ENCODE assay signal across 9 cellular contexts in the genomic region with DNA sequence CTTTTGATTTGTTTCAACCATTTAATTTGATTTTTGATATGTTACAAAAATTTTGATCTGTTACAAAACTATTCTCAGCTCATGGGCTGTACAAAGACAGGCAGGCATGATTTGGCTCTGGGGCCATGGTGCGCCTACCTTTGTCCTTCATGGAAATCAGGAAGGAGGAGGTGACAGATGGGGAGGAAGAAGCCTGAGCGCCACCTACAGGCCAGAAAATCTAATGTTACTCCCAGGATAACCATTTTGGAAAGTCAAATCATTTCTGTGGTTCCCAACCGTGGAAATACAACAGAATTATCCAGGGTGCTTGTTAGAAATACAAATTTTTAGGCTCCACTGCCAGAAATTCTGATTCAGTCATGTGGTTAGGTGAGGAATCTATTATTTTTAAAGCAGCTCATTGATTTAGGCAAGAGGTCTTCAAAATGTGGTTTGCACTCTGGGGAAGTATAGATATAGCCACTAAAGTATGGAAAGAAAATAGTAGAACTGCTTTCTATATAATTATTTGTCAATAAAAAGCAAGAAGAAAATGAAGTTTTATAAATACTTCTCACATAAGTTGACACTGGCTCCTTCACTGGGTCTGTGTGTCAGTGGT.
DNase-seq lines count a peak whose midpoint lies in the region; ATAC-seq, FAIRE-seq and TF ChIP-seq lines count a peak whose summit lies in the region.
"Had no signal": no experiment of that assay in that cellular context is flagged by ENCODE, and none has a peak within 500 bp of the region (broad histone marks: within the 10 kb centered on the region; RNA-seq: fewer than 3 reads in every experiment).

No MANE protein-coding gene starts in this region.

- no peak overlapping the region for H3K27ac ChIP-seq in endothelial cell of umbilical vein (ENCODE audit: insufficient read depth, low read depth, low read length)

- peaks cover 5 to 24% of the 10 kb centered on the region in 2 experiments for H3K27me3 ChIP-seq in endothelial cell of umbilical vein (ENCODE audit: control insufficient read depth in 2 of 2, insufficient read depth in 2 of 2, low read length in 2 of 2)

- dilution Hi-C loops in endothelial cell of umbilical vein (cut with MboI; ENCODE audit: extremely low pct_ligation_motif_present, low sequenced_read_pairs), result loop anchor here (25.0 kb wide), 1 partner anchor 145 kb away; no protein-coding TSS in a partner anchor

- H3K36me3 ChIP-seq in endothelial cell of umbilical vein (ENCODE audit: control insufficient read depth in 2 of 2, extremely low read depth in 1 of 2, insufficient read depth in 2 of 2, low read length in 2 of 2), result no peaks in the 10 kb centered on the region

- no peak overlapping the region for H3K4me3 ChIP-seq in endothelial cell of umbilical vein (replicated peaks in 1 of 3; ENCODE audit: insufficient read depth in 1 of 3, low read depth in 1 of 3, low read length in 3 of 3)

- H2AFZ ChIP-seq in endothelial cell of umbilical vein (ENCODE audit: low read depth, low read length), result no peak overlapping the region

- no peaks in the 10 kb centered on the region for H3K9me1 ChIP-seq in endothelial cell of umbilical vein (replicated peaks; ENCODE audit: control insufficient read depth, extremely low read depth, insufficient read depth, low read length)

- DNase-seq in D341Med (ENCODE audit: low spot score) (peak; percentile 59), NCI-H526 treated with DMSO at 0.1 percent for 48 hours (lab: John Stamatoyannopoulos, UW) (peak; percentile 41), endothelial cell of umbilical vein (ENCODE audit: low read depth, low spot score) (peak; percentile 18), cerebellar nuclear complex (lab: John Stamatoyannopoulos, UW) (no peak)
- peak; percentile 1 for DNase-seq in stimulated activated CD8-positive, alpha-beta memory T cell treated with anti-CD3 and anti-CD28 coated beads, Interleukin-4, amount 100 ng/mL, for 24 hours (ENCODE audit: low read depth)
- DNase-seq in activated CD8-positive, alpha-beta memory T cell treated with anti-CD3 and anti-CD28 coated beads for 24 hours, result no peak

- no peak overlapping the region for H3K9ac ChIP-seq in endothelial cell of umbilical vein (replicated peaks; ENCODE audit: extremely low read depth, insufficient read depth, low read length)

- H4K20me1 ChIP-seq in endothelial cell of umbilical vein (replicated peaks; ENCODE audit: control insufficient read depth, extremely low read depth, insufficient read depth, low read length), result no peaks in the 10 kb centered on the region

- no TSS peak for BruUV-seq in endothelial cell of umbilical vein (replicated peaks; lab: Mats Ljungman, UMichigan)

- no peak for TF ChIP-seq POLR2A in endothelial cell of umbilical vein (IDR thresholded peaks at IDR 0.05; ENCODE audit: low read depth, low read length)

- H3K79me2 ChIP-seq in endothelial cell of umbilical vein (ENCODE audit: control insufficient read depth, insufficient read depth, low read length), result no peaks in the 10 kb centered on the region

- POLR2A ChIA-PET in endothelial cell of umbilical vein (lab: Charles Lee), result no interaction called here

- no peak overlapping the region for H3K4me2 ChIP-seq in endothelial cell of umbilical vein (ENCODE audit: insufficient read depth, low read length)

- no peaks in the 10 kb centered on the region for H3K9me3 ChIP-seq in endothelial cell of umbilical vein (replicated peaks; ENCODE audit: control insufficient read depth, insufficient read depth, low read length)

- FAIRE-seq in endothelial cell of umbilical vein (lab: Jason Lieb, UNC), result no peak

- CTCF ChIA-PET in endothelial cell of umbilical vein (lab: Charles Lee), result interaction anchor here (0.7 to 11.6 kb wide), 15 partner anchors 10 to 244 kb away, joined by 3 to 228 read pairs (median 18); partner anchors contain the start of genes EVA1A and GCFC2

- ATAC-seq in GM21723 (IDR thresholded peaks at IDR 0.05; ENCODE audit: unreplicated experiment) (peak; percentile 62), HG03175 (IDR thresholded peaks at IDR 0.05; ENCODE audit: unreplicated experiment) (no peak)
- ATAC-seq: T-cell had no signal

- peak; percentile 44 for TF ChIP-seq CTCF in endothelial cell of umbilical vein (IDR thresholded peaks at IDR 0.05; ENCODE audit: extremely low read depth in 1 of 2, insufficient read depth in 1 of 2, low read depth in 1 of 2, low read length in 2 of 2)

- no peaks in the 10 kb centered on the region for H3K4me1 ChIP-seq in endothelial cell of umbilical vein (ENCODE audit: control insufficient read depth, extremely low read depth, insufficient read depth, low read length)

- intact Hi-C loops in endothelial cell of umbilical vein (cut with micrococcal nuclease), result loop anchor here (5.0 kb wide), 1 partner anchor 80 kb away; no protein-coding TSS in a partner anchor

TF ChIP-seq in endothelial cell of umbilical vein, 7 proteins besides CTCF, POLR2A, EP300 and RAD21:
- TF ChIP-seq EZH2 (IDR thresholded peaks at IDR 0.05; ENCODE audit: borderline replicate concordance, low read depth, low read length, severe bottlenecking) (no peak), FOS (IDR thresholded peaks at IDR 0.05; ENCODE audit: borderline replicate concordance, insufficient read depth, low read length) (no peak), POLR2AphosphoS5 (IDR thresholded peaks at IDR 0.05; ENCODE audit: insufficient read depth, low read depth, low read length) (no peak), JUN (IDR thresholded peaks at IDR 0.05; ENCODE audit: borderline replicate concordance, insufficient read depth, insufficient read length, low read depth) (no peak), GATA2 (IDR thresholded peaks at IDR 0.05; ENCODE audit: insufficient read depth, insufficient read length, low read depth, low read length) (no peak), MAX (IDR thresholded peaks at IDR 0.05; ENCODE audit: insufficient read depth, insufficient read length) (no peak), MYC (IDR thresholded peaks at IDR 0.05; ENCODE audit: low read depth, low read length) (no peak)

Comparison
In these comparisons a context has a peak if more than half of its experiments do, and no peak if none do; other contexts are left out.
1. DNase-seq: peak in D341Med (single experiment), NCI-H526 treated with DMSO at 0.1 percent for 48 hours (single experiment), endothelial cell of umbilical vein (single experiment) and stimulated activated CD8-positive, alpha-beta memory T cell treated with anti-CD3 and anti-CD28 coated beads, Interleukin-4, amount 100 ng/mL, for 24 hours (single experiment); none in cerebellar nuclear complex (0 of 2) and activated CD8-positive, alpha-beta memory T cell treated with anti-CD3 and anti-CD28 coated beads for 24 hours (single experiment).